In the genomic region with DNA sequence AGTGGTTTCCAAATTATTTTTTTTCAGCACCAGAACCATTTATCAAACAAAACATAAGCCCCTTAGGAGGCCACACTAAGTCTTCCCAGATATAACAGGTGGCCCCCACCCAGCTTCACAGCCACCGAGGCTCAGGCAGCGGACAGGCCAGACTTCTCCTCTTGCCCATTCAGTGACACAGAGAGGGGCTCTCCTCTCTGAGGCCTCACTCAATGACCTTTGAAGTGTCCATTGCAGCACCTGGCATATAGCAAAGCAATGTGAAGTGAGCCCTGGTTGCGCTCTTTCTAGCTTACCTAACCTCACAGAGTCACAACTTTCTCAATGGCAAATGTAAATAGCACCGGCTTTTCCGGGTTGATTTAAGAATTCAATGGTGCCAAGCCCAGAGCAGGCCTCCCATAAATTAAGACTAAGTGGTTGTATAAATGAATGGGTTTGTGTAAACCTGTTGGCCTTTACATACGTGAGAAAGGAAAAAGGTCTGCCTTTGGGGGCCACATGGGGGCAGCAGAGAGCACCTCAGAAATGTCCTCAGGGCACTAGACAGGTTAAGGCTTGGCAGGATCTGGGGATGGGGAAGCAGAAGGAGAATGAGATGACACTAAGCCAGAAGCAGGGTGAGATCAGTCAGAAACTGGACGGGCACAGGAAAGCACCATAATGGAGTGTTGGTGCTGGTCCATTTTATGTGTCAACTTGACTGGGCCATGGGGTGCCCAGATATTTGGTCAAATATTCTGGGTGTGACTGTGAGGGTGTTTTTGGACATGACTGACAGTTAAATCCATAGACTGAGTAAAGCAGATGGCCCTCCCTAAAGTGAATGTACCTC, we compare ENCODE assay signal across 9 cellular contexts. TPM values are rescaled to one million over a fixed set of nuclear protein-coding genes. Genes with fewer than 3 reads are reported as not detected.
DNase-seq lines count a peak whose midpoint lies in the region; ATAC-seq and TF ChIP-seq lines count a peak whose summit lies in the region.
"Had no signal": no experiment of that assay in that cellular context is flagged by ENCODE, and none has a peak within 500 bp of the region (broad histone marks: within the 10 kb centered on the region; RNA-seq: fewer than 3 reads in every experiment).

No MANE protein-coding gene starts in this region.

- H3K36me3 ChIP-seq in HEK293 (ENCODE audit: control insufficient read depth in 2 of 2, insufficient read depth in 1 of 2, low read length in 2 of 2) (no peaks in the 10 kb centered on the region), OCI-LY3 (replicated peaks; ENCODE audit: low read depth, low read length) (no peaks in the 10 kb centered on the region), body of pancreas (replicated peaks in 1 of 2; ENCODE audit: insufficient read depth in 1 of 2, low read depth in 2 of 2) (no peaks in the 10 kb centered on the region)

- no peaks in the 10 kb centered on the region for H3K4me1 Mint-ChIP-seq in type B pancreatic cell (ENCODE audit: unreplicated experiment)

- H3K27ac ChIP-seq in HEK293 (ENCODE audit: extremely low read depth, low read depth, low read length) (no peak overlapping the region), OCI-LY3 (ENCODE audit: low read length) (no peak overlapping the region), body of pancreas (no peak overlapping the region)

- H3K27ac Mint-ChIP-seq in type B pancreatic cell = no peak overlapping the region

- no peak overlapping the region for H3K4me2 ChIP-seq in OCI-LY3 (ENCODE audit: low read length)

- intact Hi-C loops in body of pancreas (cut with DNase I) = no loop called here

- H3K4me1 ChIP-seq in HEK293 (ENCODE audit: control insufficient read depth, insufficient read depth, low read length) = no peaks in the 10 kb centered on the region
- H3K4me1 ChIP-seq in OCI-LY3 (ENCODE audit: low read length) = peaks cover 7% of the 10 kb centered on the region; the same call in 1 of the 2 replicates
- H3K4me1 ChIP-seq in body of pancreas = no peaks in the 10 kb centered on the region

- peak; percentile 41; the same call in 1 of the 2 replicates for TF ChIP-seq CTCF in HEK293 (tag by site-specific recombination; IDR thresholded peaks at IDR 0.05)
- peak; percentile 66 for TF ChIP-seq CTCF in OCI-LY3 (IDR thresholded peaks at IDR 0.05; ENCODE audit: low read depth, low read length)
- TF ChIP-seq CTCF in body of pancreas (IDR thresholded peaks at IDR 0.05) = peak; percentile 32 to 67 (median 59)
- TF ChIP-seq CTCF in type B pancreatic cell (conservative IDR thresholded peaks at IDR 0.05) = peak; percentile 81

- no peaks in the 10 kb centered on the region for H4K20me1 ChIP-seq in OCI-LY3 (ENCODE audit: insufficient read depth, low read length)

- H3K9me3 ChIP-seq in HEK293 (ENCODE audit: control insufficient read depth, insufficient read depth, low read depth, low read length) (no peaks in the 10 kb centered on the region), OCI-LY3 (ENCODE audit: insufficient read depth, low read length) (no peaks in the 10 kb centered on the region), body of pancreas (no peaks in the 10 kb centered on the region)

- POLR2A ChIA-PET in HEK293 (lab: Yijun Ruan, JAX) = no interaction called here

- H3K27me3 Mint-ChIP-seq in type B pancreatic cell = peaks cover 9% of the 10 kb centered on the region

- peaks cover 8% of the 10 kb centered on the region for H3K9me3 Mint-ChIP-seq in type B pancreatic cell

- H3K36me3 Mint-ChIP-seq in type B pancreatic cell = no peaks in the 10 kb centered on the region

- H3K79me2 ChIP-seq in OCI-LY3 (ENCODE audit: low read length) = no peaks in the 10 kb centered on the region

- H3K4me3 ChIP-seq in HEK293 (ENCODE audit: low read depth, low read length) (no peak overlapping the region), OCI-LY3 (ENCODE audit: low read length) (no peak overlapping the region), body of pancreas (no peak overlapping the region)

- peak; percentile 83 for DNase-seq in DMS53 (lab: John Stamatoyannopoulos, UW)
- DNase-seq in body of pancreas = peak; percentile 50 to 73 (median 59)
- DNase-seq in left lobe of liver (ENCODE audit: low spot score) = peak; percentile 49
- DNase-seq in type B pancreatic cell (ENCODE audit: extremely low spot score, unreplicated experiment) = no peak

- peak; percentile 47 for ATAC-seq in body of pancreas
- peak; percentile 83 for ATAC-seq in left lobe of liver
- ATAC-seq in GM21381 (IDR thresholded peaks at IDR 0.05; ENCODE audit: unreplicated experiment) = no peak
- no peak for ATAC-seq in GM21515 (IDR thresholded peaks at IDR 0.05; ENCODE audit: unreplicated experiment)

- H3K27me3 ChIP-seq in OCI-LY3 (ENCODE audit: low read depth, low read length) (no peaks in the 10 kb centered on the region), body of pancreas (no peaks in the 10 kb centered on the region)

- no peak for TF ChIP-seq POLR2A in body of pancreas (IDR thresholded peaks at IDR 0.05)

- no peak overlapping the region for H3K4me3 Mint-ChIP-seq in type B pancreatic cell

- no peak overlapping the region for H2AFZ ChIP-seq in OCI-LY3 (ENCODE audit: low read depth, low read length)

- WGBS in body of pancreas, 2 donors = 62 to 65% methylated on average over 7 of the region's 7 CpGs

- no peak overlapping the region for H3K9ac ChIP-seq in OCI-LY3 (ENCODE audit: low read length)

- CTCF ChIA-PET in HEK293 (lab: Yijun Ruan, JAX) = interaction anchor here (0.6 to 2.4 kb wide), 11 partner anchors 11 to 1688 kb away, joined by 3 to 8 read pairs (median 4); no protein-coding TSS in a partner anchor

TF ChIP-seq in HEK293, 187 proteins besides CTCF, POLR2A, EP300 and RAD21:
- peak; percentile 91 for TF ChIP-seq ZNF416 (tag by site-specific recombination; IDR thresholded peaks at IDR 0.05)
- no peak for TF ChIP-seq ZNF394 (tag by site-specific recombination; IDR thresholded peaks at IDR 0.05; ENCODE audit: borderline replicate concordance)
- no peak for TF ChIP-seq ZNF223 (tag by site-specific recombination; IDR thresholded peaks at IDR 0.05)
- TF ChIP-seq ZNF654 (tag by site-specific recombination; IDR thresholded peaks at IDR 0.05; ENCODE audit: low read depth) = peak; percentile 32; the same call in 1 of the 2 replicates
- peak; percentile 64 for TF ChIP-seq SCRT2 (tag by site-specific recombination; IDR thresholded peaks at IDR 0.05)

RNA-seq across cellular contexts. Expression of gene FRMPD2, which starts 59.1 kb away (rescaled TPM):
- total RNA-seq in body of pancreas = not detected
- not detected for total RNA-seq in left lobe of liver
- total RNA-seq in type B pancreatic cell (ENCODE audit: low replicate concordance) = 0.80 and 1.1 TPM in 2 replicates
- total RNA-seq: skeletal muscle tissue had no signal

Comparison
In these comparisons a context has a peak if more than half of its experiments do, and no peak if none do; other contexts are left out.
1. ATAC-seq: peak in body of pancreas (single experiment) and left lobe of liver (single experiment); none in GM21381 (single experiment) and GM21515 (single experiment).
2. Peak in every context shown above with its lines, with median percentiles within 50 percentile points of each other: CTCF ChIP-seq.